Comparison of ENCODE assay signal across 28 cellular contexts in genomic region chr1:6517435-6517851, GRCh38. TPM values are rescaled to one million over a fixed set of nuclear protein-coding genes. Genes with fewer than 3 reads are reported as not detected.
A peak's percentile ranks its signal among the peaks of the same experiment; 100 is the strongest.
DNase-seq lines count a peak whose midpoint lies in the region; TF ChIP-seq lines count a peak whose summit lies in the region.
"Had no signal": no experiment of that assay in that cellular context is flagged by ENCODE, and none has a peak within 500 bp of the region (broad histone marks: within the 10 kb centered on the region; RNA-seq: fewer than 3 reads in every experiment).

No MANE protein-coding gene starts in this region.

- H3K27ac Mint-ChIP-seq in endodermal cell (no peak overlapping the region), nephron (peak overlapping the region; percentile 20 to 49 (median 41))
- H3K27ac Mint-ChIP-seq: activated B cell treated with CpG ODN at 0.5 μM for 24 hours; activated CD4-positive, alpha-beta memory T cell treated with anti-CD3 and anti-CD28 coated beads for 36 hours; CD4-positive, CD25-positive, alpha-beta regulatory T cell had no signal

- WGBS in GM23248 (ENCODE audit: low coverage in 1 of 2, low lambda C conversion rate in 2 of 2, missing lambda C conversion rate in 2 of 2), 2 experiments: 46 to 52% methylated on average over 8 of the region's 8 CpGs
- WGBS in endodermal cell (ENCODE audit: insufficient coverage in 1 of 2, insufficient read length in 1 of 2), 2 experiments: 87 to 88% methylated on average over 4 to 8 of the region's 8 CpGs

- no peaks in the 10 kb centered on the region for H3K27me3 ChIP-seq in GM23248 (replicated peaks; ENCODE audit: insufficient read depth)
- no peaks in the 10 kb centered on the region for H3K27me3 ChIP-seq in endodermal cell (ENCODE audit: control insufficient read depth, insufficient read depth, low read length, poor library complexity, severe bottlenecking)
- H3K27me3 ChIP-seq: MG63, tibial artery had no signal

- H3F3A ChIP-seq in GM23248 (ENCODE audit: insufficient read depth): peaks cover 23% of the 10 kb centered on the region

- H3K4me3 ChIP-seq in GM23248 (no peak overlapping the region), endodermal cell (ENCODE audit: low read length) (no peak overlapping the region)
- H3K4me3 ChIP-seq: MG63, prostate gland, tibial artery had no signal

- no peaks in the 10 kb centered on the region for H3K9me2 ChIP-seq in GM23248 (ENCODE audit: insufficient read depth)

- H3K9me3 Mint-ChIP-seq in endodermal cell (no peaks in the 10 kb centered on the region), nephron (no peaks in the 10 kb centered on the region)
- H3K9me3 Mint-ChIP-seq: activated B cell treated with CpG ODN at 0.5 μM for 24 hours; activated CD4-positive, alpha-beta memory T cell treated with anti-CD3 and anti-CD28 coated beads for 36 hours; CD4-positive, CD25-positive, alpha-beta regulatory T cell had no signal

- peak overlapping the region; percentile 25 for H3K4me2 ChIP-seq in GM23248 (ENCODE audit: unreplicated experiment)

- no peaks in the 10 kb centered on the region for H4K20me1 ChIP-seq in GM23248 (ENCODE audit: insufficient read depth)

- peaks cover 36% of the 10 kb centered on the region for H3K4me1 ChIP-seq in GM23248 (ENCODE audit: insufficient read depth)
- peaks cover 3% of the 10 kb centered on the region for H3K4me1 ChIP-seq in endodermal cell (ENCODE audit: control insufficient read depth, insufficient read depth, low read length)
- H3K4me1 ChIP-seq: prostate gland had no signal

- H3K27me3 Mint-ChIP-seq in endodermal cell (ENCODE audit: insufficient read depth): no peaks in the 10 kb centered on the region
- H3K27me3 Mint-ChIP-seq in nephron (ENCODE audit: low read depth): no peaks in the 10 kb centered on the region
- H3K27me3 Mint-ChIP-seq: activated B cell treated with CpG ODN at 0.5 μM for 24 hours; activated CD4-positive, alpha-beta memory T cell treated with anti-CD3 and anti-CD28 coated beads for 36 hours; CD4-positive, CD25-positive, alpha-beta regulatory T cell had no signal

- H3K36me3 Mint-ChIP-seq in endodermal cell (ENCODE audit: low read depth): peaks cover 5% of the 10 kb centered on the region
- no peaks in the 10 kb centered on the region for H3K36me3 Mint-ChIP-seq in nephron (ENCODE audit: low read depth)
- H3K36me3 Mint-ChIP-seq: activated CD4-positive, alpha-beta memory T cell treated with anti-CD3 and anti-CD28 coated beads for 36 hours; CD4-positive, CD25-positive, alpha-beta regulatory T cell had no signal

- H3K9ac ChIP-seq in GM23248 (no peak overlapping the region), endodermal cell (ENCODE audit: extremely low read depth, low read length, poor library complexity, severe bottlenecking) (no peak overlapping the region)

- no peak overlapping the region for H3K27ac ChIP-seq in GM23248
- peak overlapping the region; percentile 8 for H3K27ac ChIP-seq in endodermal cell (ENCODE audit: low read depth, low read length)
- H3K27ac ChIP-seq: prostate gland, tibial artery had no signal

- no peak overlapping the region for H2AFZ ChIP-seq in GM23248

- no peaks in the 10 kb centered on the region for H3K9me3 ChIP-seq in GM23248 (ENCODE audit: low read depth)
- H3K9me3 ChIP-seq in endodermal cell (ENCODE audit: control insufficient read depth, low read length): no peaks in the 10 kb centered on the region
- H3K9me3 ChIP-seq: MG63, prostate gland, tibial artery had no signal

- H3K36me3 ChIP-seq in GM23248 (ENCODE audit: low read depth) (no peaks in the 10 kb centered on the region), endodermal cell (ENCODE audit: control insufficient read depth, insufficient read depth, low read length) (peaks cover 5% of the 10 kb centered on the region)
- H3K36me3 ChIP-seq: MG63, prostate gland had no signal

- in situ Hi-C loops in GM23248 (cut with MboI): no loop called here

- peaks cover 9% of the 10 kb centered on the region for H3K4me1 Mint-ChIP-seq in endodermal cell
- H3K4me1 Mint-ChIP-seq in nephron: peaks cover 37% of the 10 kb centered on the region
- H3K4me1 Mint-ChIP-seq: activated B cell treated with CpG ODN at 0.5 μM for 24 hours had no signal

- H3K4me3 Mint-ChIP-seq in endodermal cell (no peak overlapping the region), nephron (peak overlapping the region in 1 of 3 experiments; percentile 16)
- H3K4me3 Mint-ChIP-seq: activated B cell treated with CpG ODN at 0.5 μM for 24 hours; activated CD4-positive, alpha-beta memory T cell treated with anti-CD3 and anti-CD28 coated beads for 36 hours; CD4-positive, CD25-positive, alpha-beta regulatory T cell had no signal

- DNase-seq in GM23248 (peak; percentile 51), OCI-M1 (lab: John Stamatoyannopoulos, UW) (peak; percentile 22), endodermal cell (no peak), NCI-H1694 treated with DMSO at 0.1 percent for 48 hours (lab: John Stamatoyannopoulos, UW) (no peak), NCI-H1092 (lab: John Stamatoyannopoulos, UW) (no peak)
- no peak for DNase-seq in stimulated activated CD4-positive, alpha-beta T cell treated with anti-CD3 and anti-CD28 coated beads, Interleukin-1b, Interleukin-23, amount 100 ng/mL, for 48 hours
- DNase-seq in effector CD8-positive, alpha-beta T cell (lab: John Stamatoyannopoulos, UW): no peak
- DNase-seq: activated B cell treated with CpG ODN at 0.5 μM for 24 hours; activated CD4-positive, alpha-beta memory T cell treated with anti-CD3 and anti-CD28 coated beads for 36 hours; activated gamma-delta T cell treated with Interleukin-2 at 50 U/mL for 16 hours; CD4-positive, CD25-positive, alpha-beta regulatory T cell; DMS153; foreskin fibroblast; hippocampal formation; MG63; NCI-H774; stimulated activated CD4-positive, alpha-beta T cell treated with anti-CD3 and anti-CD28 coated beads, Interleukin-2, amount 100 ng/mL, for 48 hours; stimulated activated naive CD4-positive, alpha-beta T cell treated with Interleukin-2 at 50 U/mL for 16 hours; tibial artery had no signal

- no peaks in the 10 kb centered on the region for H3K79me2 ChIP-seq in GM23248 (ENCODE audit: insufficient read depth)

- TF ChIP-seq CTCF in endodermal cell (conservative IDR thresholded peaks at IDR 0.05): no peak
- no peak for TF ChIP-seq CTCF in nephron (IDR thresholded peaks at IDR 0.05; ENCODE audit: unreplicated experiment in 3 of 3)

RNA-seq across cellular contexts. Expression of gene PLEKHG5, which starts 26.0 kb away (rescaled TPM):
- total RNA-seq in GM23248 (2014; rRNA removed; shearing (Covaris generic)): 7.0 and 7.6 TPM in 2 replicates
- polyA plus RNA-seq in GM23248 (2016; fragmentation: Nextera tagmentation; extraction: Ambion mirVana): 2.0 and 2.8 TPM in 2 replicates
- 10 to 100 TPM; 32.6 to 38.8 TPM for total RNA-seq in endodermal cell
- polyA plus RNA-seq in endodermal cell (2013, experiment 1 of 2): 34.4 TPM
- polyA plus RNA-seq in endodermal cell (2013, experiment 2 of 2): 29.5 TPM

RNA-seq across cellular contexts. Expression of gene NOL9, which starts 36.9 kb away (rescaled TPM):
- total RNA-seq in GM23248 (2014; rRNA removed; shearing (Covaris generic)): 16.6 and 27.8 TPM in 2 replicates
- polyA plus RNA-seq in GM23248 (2016; fragmentation: Nextera tagmentation; extraction: Ambion mirVana): 13.0 and 15.7 TPM in 2 replicates
- total RNA-seq in endodermal cell: 10 to 100 TPM; 35.0 to 43.9 TPM
- polyA plus RNA-seq in endodermal cell (2013, experiment 1 of 2): 16.8 TPM
- 13.5 TPM for polyA plus RNA-seq in endodermal cell (2013, experiment 2 of 2)

RNA-seq across cellular contexts. Expression of gene TAS1R1, which starts 37.7 kb away (rescaled TPM):
- not detected in 2 replicates for total RNA-seq in GM23248 (2014; rRNA removed; shearing (Covaris generic))
- not detected in 2 replicates for polyA plus RNA-seq in GM23248 (2016; fragmentation: Nextera tagmentation; extraction: Ambion mirVana)
- total RNA-seq in endodermal cell: under 1 TPM; 0.31 to 0.51 TPM
- polyA plus RNA-seq in endodermal cell (2013, experiment 1 of 2): not detected
- polyA plus RNA-seq in endodermal cell (2013, experiment 2 of 2): not detected
- total RNA-seq: activated B cell treated with CpG ODN at 0.5 μM for 24 hours; activated CD4-positive, alpha-beta memory T cell treated with anti-CD3 and anti-CD28 coated beads for 36 hours; cardiac septum; CD4-positive, CD25-positive, alpha-beta regulatory T cell; dermis microvascular lymphatic vessel endothelial cell; epithelial cell of proximal tubule; H1; SK-MEL-5; T-helper 2 cell treated with Interferon-gamma antibody and Interleukin-4, amounts not matched to agents 100 ng/mL and 5 ng/mL, for 36 hours had no signal
- polyA plus RNA-seq: neural cell had no signal

RNA-seq across cellular contexts. Expression of gene TNFRSF25, which starts 51.5 kb away (rescaled TPM):
- total RNA-seq in GM23248 (2014; rRNA removed; shearing (Covaris generic)): 5.6 and 12.1 TPM in 2 replicates
- polyA plus RNA-seq in GM23248 (2016; fragmentation: Nextera tagmentation; extraction: Ambion mirVana): 2.5 and 3.1 TPM in 2 replicates
- total RNA-seq in endodermal cell: 10 to 100 TPM; 25.9 to 26.9 TPM
- 39.9 TPM for polyA plus RNA-seq in endodermal cell (2013, experiment 1 of 2)
- 30.2 TPM for polyA plus RNA-seq in endodermal cell (2013, experiment 2 of 2)

Comparison
In these comparisons a context has a peak if more than half of its experiments do, and no peak if none do; other contexts are left out.
1. DNase-seq: peak in GM23248 (single experiment) and OCI-M1 (single experiment); none in endodermal cell (single experiment), stimulated activated CD4-positive, alpha-beta T cell treated with anti-CD3 and anti-CD28 coated beads, Interleukin-1b, Interleukin-23, amount 100 ng/mL, for 48 hours (single experiment), NCI-H1694 treated with DMSO at 0.1 percent for 48 hours (single experiment), effector CD8-positive, alpha-beta T cell (single experiment) and NCI-H1092 (single experiment).